ENCODE assay signal across 19 cellular contexts in genomic region chr18:2914844-2915243, GRCh38.
A peak's percentile ranks its signal among the peaks of the same experiment; 100 is the strongest.
DNase-seq lines count a peak whose midpoint lies in the region; FAIRE-seq and TF ChIP-seq lines count a peak whose summit lies in the region.
"Had no signal": no experiment of that assay in that cellular context is flagged by ENCODE, and none has a peak within 500 bp of the region (broad histone marks: within the 10 kb centered on the region; RNA-seq: fewer than 3 reads in every experiment).

No MANE protein-coding gene starts in this region.

- H3K36me3 Mint-ChIP-seq in activated T-cell treated with anti-CD3 and anti-CD28 coated beads, Interleukin-2, amount 50 U/mL, for 24 hours (ENCODE audit: low read depth): peaks cover 96% of the 10 kb centered on the region
- peaks cover 29% of the 10 kb centered on the region for H3K36me3 Mint-ChIP-seq in nephron progenitor cell (ENCODE audit: low read depth)

- no peak for TF ChIP-seq POLR2A in GM12892 (IDR thresholded peaks at IDR 0.05; ENCODE audit: low read depth, low read length)

- peak overlapping the region; percentile 67 for H3K27ac Mint-ChIP-seq in activated T-cell treated with anti-CD3 and anti-CD28 coated beads, Interleukin-2, amount 50 U/mL, for 24 hours
- H3K27ac Mint-ChIP-seq in nephron progenitor cell: peak overlapping the region; percentile 93

- H3K9me3 Mint-ChIP-seq in activated T-cell treated with anti-CD3 and anti-CD28 coated beads, Interleukin-2, amount 50 U/mL, for 24 hours: no peaks in the 10 kb centered on the region
- H3K9me3 Mint-ChIP-seq in nephron progenitor cell: no peaks in the 10 kb centered on the region

- FAIRE-seq in GM12892 (lab: Jason Lieb, UNC): no peak
- FAIRE-seq: A204.1, astrocyte, small intestine had no signal

- no peak overlapping the region for H3K4me3 Mint-ChIP-seq in activated T-cell treated with anti-CD3 and anti-CD28 coated beads, Interleukin-2, amount 50 U/mL, for 24 hours
- H3K4me3 Mint-ChIP-seq in nephron progenitor cell: peak overlapping the region; percentile 44
- H3K4me3 Mint-ChIP-seq: T-helper 17 cell had no signal

- no peak for TF ChIP-seq CTCF in fibroblast of villous mesenchyme (IDR thresholded peaks at IDR 0.05; ENCODE audit: insufficient read depth, low read depth, low read length)
- TF ChIP-seq CTCF in nephron progenitor cell (IDR thresholded peaks at IDR 0.05): no peak
- no peak for TF ChIP-seq CTCF in GM20000 (IDR thresholded peaks at IDR 0.05; ENCODE audit: extremely low read depth, missing control alignments)

- H3K27me3 Mint-ChIP-seq in activated T-cell treated with anti-CD3 and anti-CD28 coated beads, Interleukin-2, amount 50 U/mL, for 24 hours: no peaks in the 10 kb centered on the region
- H3K27me3 Mint-ChIP-seq in nephron progenitor cell (ENCODE audit: low read depth, poor library complexity): no peaks in the 10 kb centered on the region
- H3K27me3 Mint-ChIP-seq: T-helper 17 cell had no signal

- no peak for DNase-seq in activated T-cell treated with anti-CD3 and anti-CD28 coated beads, Interleukin-2, amount 50 U/mL, for 24 hours
- DNase-seq in activated T-cell treated with anti-CD3 and anti-CD28 coated beads, Interleukin-2, amount 50 U/mL, for 1 hour: no peak
- DNase-seq in fibroblast of villous mesenchyme (ENCODE audit: low read depth) (peak; percentile 29), nephron progenitor cell (no peak), ureter (ENCODE audit: low spot score) (peak; percentile 27), GM12892 (ENCODE audit: insufficient read length) (no peak), NCI-H2227 treated with DMSO at 0.1 percent for 48 hours (lab: John Stamatoyannopoulos, UW) (no peak), GM20000 (ENCODE audit: low spot score) (no peak)
- DNase-seq: activated CD4-positive, CD25-positive, alpha-beta regulatory T cell; activated gamma-delta T cell treated with Interleukin-2 at 50 U/mL for 16 hours; midbrain; NCI-H748 treated with DMSO at 0.1 percent for 48 hours; PC-3; small intestine; T-helper 17 cell had no signal

- H3K4me3 ChIP-seq in fibroblast of villous mesenchyme (ENCODE audit: low read depth, low read length): no peak overlapping the region
- H3K4me3 ChIP-seq: SJSA1, thoracic aorta had no signal

- H3K4me1 Mint-ChIP-seq in activated T-cell treated with anti-CD3 and anti-CD28 coated beads, Interleukin-2, amount 50 U/mL, for 24 hours (ENCODE audit: low read depth): peaks cover 20% of the 10 kb centered on the region
- peaks cover 61% of the 10 kb centered on the region for H3K4me1 Mint-ChIP-seq in nephron progenitor cell

Comparison
In these comparisons a context has a peak if more than half of its experiments do, and no peak if none do; other contexts are left out.
1. DNase-seq: peak in fibroblast of villous mesenchyme (single experiment) and ureter (single experiment); none in activated T-cell treated with anti-CD3 and anti-CD28 coated beads, Interleukin-2, amount 50 U/mL, for 24 hours (single experiment), activated T-cell treated with anti-CD3 and anti-CD28 coated beads, Interleukin-2, amount 50 U/mL, for 1 hour (single experiment), nephron progenitor cell (single experiment), GM12892 (single experiment), NCI-H2227 treated with DMSO at 0.1 percent for 48 hours (single experiment) and GM20000 (single experiment).